21 cellular contexts compared by ENCODE assay signal in the genomic region with DNA sequence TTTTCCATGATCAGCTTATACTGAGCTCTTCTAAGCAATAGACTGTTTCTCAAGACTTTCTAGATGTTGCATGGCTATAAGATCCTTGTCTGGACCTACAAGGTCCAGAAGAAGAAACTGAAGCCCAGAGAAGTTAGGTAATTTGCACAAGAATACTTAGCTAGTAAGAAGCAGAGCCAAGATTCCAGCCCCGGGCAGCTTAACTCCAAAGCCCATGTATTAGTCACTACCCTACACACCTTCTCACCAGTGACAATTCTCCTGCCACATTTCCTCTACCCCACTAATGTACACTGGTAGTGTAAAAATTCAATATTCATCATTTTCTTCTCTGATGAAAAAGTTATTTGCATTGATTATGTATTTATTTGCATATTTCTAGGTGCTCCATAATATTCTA.
A peak's percentile ranks its signal among the peaks of the same experiment; 100 is the strongest.
DNase-seq lines count a peak whose midpoint lies in the region; ATAC-seq, FAIRE-seq and TF ChIP-seq lines count a peak whose summit lies in the region.
"Had no signal": no experiment of that assay in that cellular context is flagged by ENCODE, and none has a peak within 500 bp of the region (broad histone marks: within the 10 kb centered on the region; RNA-seq: fewer than 3 reads in every experiment).

No MANE protein-coding gene starts in this region.

- H3K36me3 ChIP-seq in bronchial epithelial cell (ENCODE audit: control insufficient read depth, insufficient read depth, low read length): no peaks in the 10 kb centered on the region
- H3K36me3 ChIP-seq: BLaER1 had no signal

- H3K27me3 ChIP-seq in bronchial epithelial cell (ENCODE audit: control insufficient read depth, insufficient read depth, low read length): no peaks in the 10 kb centered on the region
- H3K27me3 ChIP-seq: BLaER1 had no signal

- ATAC-seq in GM19463 (IDR thresholded peaks at IDR 0.05; ENCODE audit: unreplicated experiment) (no peak), GM18873 (IDR thresholded peaks at IDR 0.05; ENCODE audit: low FRiP score, unreplicated experiment) (no peak)
- ATAC-seq: A549, PC-3 had no signal

- H3K4me3 ChIP-seq in bronchial epithelial cell (ENCODE audit: low read depth, low read length): no peak overlapping the region
- H3K4me3 ChIP-seq: A549, BLaER1 had no signal

- no peak for TF ChIP-seq CTCF in bronchial epithelial cell (IDR thresholded peaks at IDR 0.05; ENCODE audit: insufficient read depth, low read length, severe bottlenecking)

- peak; percentile 13 for FAIRE-seq in bronchial epithelial cell (lab: Jason Lieb, UNC)
- FAIRE-seq: A549, GM12891, HTR-8/SVneo had no signal

- peak; percentile 34 for DNase-seq in HPDE6-E6E7 (ENCODE audit: extremely low spot score)
- peak; percentile 6 for DNase-seq in RPMI7951 (ENCODE audit: low read depth)
- peak; percentile 71 for DNase-seq in bronchial epithelial cell (ENCODE audit: low read depth)
- peak; percentile 46 for DNase-seq in iris pigment epithelial cell (ENCODE audit: low read depth)
- DNase-seq in NCI-H345 treated with DMSO at 0.1 percent for 48 hours (lab: John Stamatoyannopoulos, UW; ENCODE audit: unreplicated experiment): no peak
- DNase-seq in stimulated activated CD4-positive, alpha-beta T cell treated with anti-CD3 and anti-CD28 coated beads, Interleukin-15, amount 100 ng/mL, for 24 hours: no peak
- DNase-seq: CD4-positive, alpha-beta memory T cell; DMS53; EL; Karpas-422; NCI-H1105; NCI-H1694; NCI-H2081 treated with DMSO at 0.1 percent for 48 hours; NCI-H510A; PC-3 had no signal

Comparison
In these comparisons a context has a peak if more than half of its experiments do, and no peak if none do; other contexts are left out.
1. DNase-seq: peak in HPDE6-E6E7 (single experiment), RPMI7951 (single experiment), bronchial epithelial cell (single experiment) and iris pigment epithelial cell (single experiment); none in NCI-H345 treated with DMSO at 0.1 percent for 48 hours (single experiment) and stimulated activated CD4-positive, alpha-beta T cell treated with anti-CD3 and anti-CD28 coated beads, Interleukin-15, amount 100 ng/mL, for 24 hours (single experiment).